In the genomic region with DNA sequence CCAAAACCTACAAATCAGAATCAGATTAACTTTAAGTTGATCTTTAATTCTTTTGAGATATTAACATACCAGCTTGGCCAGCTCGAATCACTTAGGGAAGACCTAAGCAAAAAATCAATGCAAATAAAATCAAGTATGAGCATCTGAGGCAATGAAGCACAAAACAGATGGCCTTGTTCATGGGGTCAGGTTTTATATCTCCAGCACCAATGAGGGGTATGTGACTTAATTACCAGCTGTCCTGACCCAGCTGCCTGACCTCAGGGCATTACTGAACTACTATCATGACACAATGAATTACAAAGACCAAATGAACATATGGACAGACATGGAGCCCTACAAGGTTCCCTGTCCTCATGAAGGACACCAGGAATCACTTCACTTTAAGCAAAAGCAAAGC, we compare ENCODE assay signal across 1 cellular context.
TF ChIP-seq lines count a peak whose summit lies in the region.

No MANE protein-coding gene starts in this region.

TF ChIP-seq in WTC11, 78 proteins besides CTCF, POLR2A, EP300 and RAD21 (continued from another document):
- TF ChIP-seq, protein P1, sequence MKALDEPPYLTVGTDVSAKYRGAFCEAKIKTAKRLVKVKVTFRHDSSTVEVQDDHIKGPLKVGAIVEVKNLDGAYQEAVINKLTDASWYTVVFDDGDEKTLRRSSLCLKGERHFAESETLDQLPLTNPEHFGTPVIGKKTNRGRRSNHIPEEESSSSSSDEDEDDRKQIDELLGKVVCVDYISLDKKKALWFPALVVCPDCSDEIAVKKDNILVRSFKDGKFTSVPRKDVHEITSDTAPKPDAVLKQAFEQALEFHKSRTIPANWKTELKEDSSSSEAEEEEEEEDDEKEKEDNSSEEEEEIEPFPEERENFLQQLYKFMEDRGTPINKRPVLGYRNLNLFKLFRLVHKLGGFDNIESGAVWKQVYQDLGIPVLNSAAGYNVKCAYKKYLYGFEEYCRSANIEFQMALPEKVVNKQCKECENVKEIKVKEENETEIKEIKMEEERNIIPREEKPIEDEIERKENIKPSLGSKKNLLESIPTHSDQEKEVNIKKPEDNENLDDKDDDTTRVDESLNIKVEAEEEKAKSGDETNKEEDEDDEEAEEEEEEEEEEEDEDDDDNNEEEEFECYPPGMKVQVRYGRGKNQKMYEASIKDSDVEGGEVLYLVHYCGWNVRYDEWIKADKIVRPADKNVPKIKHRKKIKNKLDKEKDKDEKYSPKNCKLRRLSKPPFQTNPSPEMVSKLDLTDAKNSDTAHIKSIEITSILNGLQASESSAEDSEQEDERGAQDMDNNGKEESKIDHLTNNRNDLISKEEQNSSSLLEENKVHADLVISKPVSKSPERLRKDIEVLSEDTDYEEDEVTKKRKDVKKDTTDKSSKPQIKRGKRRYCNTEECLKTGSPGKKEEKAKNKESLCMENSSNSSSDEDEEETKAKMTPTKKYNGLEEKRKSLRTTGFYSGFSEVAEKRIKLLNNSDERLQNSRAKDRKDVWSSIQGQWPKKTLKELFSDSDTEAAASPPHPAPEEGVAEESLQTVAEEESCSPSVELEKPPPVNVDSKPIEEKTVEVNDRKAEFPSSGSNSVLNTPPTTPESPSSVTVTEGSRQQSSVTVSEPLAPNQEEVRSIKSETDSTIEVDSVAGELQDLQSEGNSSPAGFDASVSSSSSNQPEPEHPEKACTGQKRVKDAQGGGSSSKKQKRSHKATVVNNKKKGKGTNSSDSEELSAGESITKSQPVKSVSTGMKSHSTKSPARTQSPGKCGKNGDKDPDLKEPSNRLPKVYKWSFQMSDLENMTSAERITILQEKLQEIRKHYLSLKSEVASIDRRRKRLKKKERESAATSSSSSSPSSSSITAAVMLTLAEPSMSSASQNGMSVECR (CRISPR knock-in tag; IDR thresholded peaks at IDR 0.05; ENCODE audit: borderline replicate concordance), result no peak
- TF ChIP-seq, protein P2, sequence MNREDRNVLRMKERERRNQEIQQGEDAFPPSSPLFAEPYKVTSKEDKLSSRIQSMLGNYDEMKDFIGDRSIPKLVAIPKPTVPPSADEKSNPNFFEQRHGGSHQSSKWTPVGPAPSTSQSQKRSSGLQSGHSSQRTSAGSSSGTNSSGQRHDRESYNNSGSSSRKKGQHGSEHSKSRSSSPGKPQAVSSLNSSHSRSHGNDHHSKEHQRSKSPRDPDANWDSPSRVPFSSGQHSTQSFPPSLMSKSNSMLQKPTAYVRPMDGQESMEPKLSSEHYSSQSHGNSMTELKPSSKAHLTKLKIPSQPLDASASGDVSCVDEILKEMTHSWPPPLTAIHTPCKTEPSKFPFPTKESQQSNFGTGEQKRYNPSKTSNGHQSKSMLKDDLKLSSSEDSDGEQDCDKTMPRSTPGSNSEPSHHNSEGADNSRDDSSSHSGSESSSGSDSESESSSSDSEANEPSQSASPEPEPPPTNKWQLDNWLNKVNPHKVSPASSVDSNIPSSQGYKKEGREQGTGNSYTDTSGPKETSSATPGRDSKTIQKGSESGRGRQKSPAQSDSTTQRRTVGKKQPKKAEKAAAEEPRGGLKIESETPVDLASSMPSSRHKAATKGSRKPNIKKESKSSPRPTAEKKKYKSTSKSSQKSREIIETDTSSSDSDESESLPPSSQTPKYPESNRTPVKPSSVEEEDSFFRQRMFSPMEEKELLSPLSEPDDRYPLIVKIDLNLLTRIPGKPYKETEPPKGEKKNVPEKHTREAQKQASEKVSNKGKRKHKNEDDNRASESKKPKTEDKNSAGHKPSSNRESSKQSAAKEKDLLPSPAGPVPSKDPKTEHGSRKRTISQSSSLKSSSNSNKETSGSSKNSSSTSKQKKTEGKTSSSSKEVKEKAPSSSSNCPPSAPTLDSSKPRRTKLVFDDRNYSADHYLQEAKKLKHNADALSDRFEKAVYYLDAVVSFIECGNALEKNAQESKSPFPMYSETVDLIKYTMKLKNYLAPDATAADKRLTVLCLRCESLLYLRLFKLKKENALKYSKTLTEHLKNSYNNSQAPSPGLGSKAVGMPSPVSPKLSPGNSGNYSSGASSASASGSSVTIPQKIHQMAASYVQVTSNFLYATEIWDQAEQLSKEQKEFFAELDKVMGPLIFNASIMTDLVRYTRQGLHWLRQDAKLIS (CRISPR knock-in tag; IDR thresholded peaks at IDR 0.05; ENCODE audit: borderline replicate concordance), result no peak
- TF ChIP-seq, protein P3, sequence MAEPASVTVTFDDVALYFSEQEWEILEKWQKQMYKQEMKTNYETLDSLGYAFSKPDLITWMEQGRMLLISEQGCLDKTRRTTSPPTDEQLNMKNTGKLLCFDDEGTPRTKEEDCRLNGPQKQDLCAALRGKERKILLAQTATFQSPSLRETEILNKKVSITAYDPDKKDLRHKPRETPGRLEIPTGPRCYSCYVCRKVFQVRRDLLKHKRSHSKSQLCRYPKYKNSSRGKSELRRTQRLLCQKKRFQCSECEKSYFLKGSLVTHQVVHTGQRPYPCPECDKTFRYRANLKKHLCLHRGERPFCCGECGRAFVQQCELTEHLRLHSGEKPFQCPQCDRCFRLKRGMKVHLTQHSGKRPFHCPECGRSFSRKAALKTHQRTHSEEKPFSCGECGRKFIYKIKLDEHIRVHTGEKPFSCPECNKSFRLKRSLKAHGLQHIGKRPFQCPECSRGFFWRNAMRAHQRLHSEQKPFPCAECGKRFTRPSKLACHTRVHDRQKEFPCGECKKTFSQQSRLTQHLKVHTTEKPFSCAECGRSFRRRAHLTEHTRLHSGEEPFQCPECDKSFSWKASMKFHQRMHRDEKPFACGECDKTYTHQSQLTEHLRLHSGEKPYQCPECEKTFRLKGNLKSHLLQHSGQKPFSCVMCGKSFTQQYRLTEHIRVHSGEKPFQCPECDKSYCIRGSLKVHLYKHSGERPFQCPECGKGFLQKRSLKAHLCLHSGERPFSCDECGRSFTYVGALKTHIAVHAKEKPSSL (CRISPR knock-in tag; conservative IDR thresholded peaks at IDR 0.05), result no peak
- TF ChIP-seq, protein P4, sequence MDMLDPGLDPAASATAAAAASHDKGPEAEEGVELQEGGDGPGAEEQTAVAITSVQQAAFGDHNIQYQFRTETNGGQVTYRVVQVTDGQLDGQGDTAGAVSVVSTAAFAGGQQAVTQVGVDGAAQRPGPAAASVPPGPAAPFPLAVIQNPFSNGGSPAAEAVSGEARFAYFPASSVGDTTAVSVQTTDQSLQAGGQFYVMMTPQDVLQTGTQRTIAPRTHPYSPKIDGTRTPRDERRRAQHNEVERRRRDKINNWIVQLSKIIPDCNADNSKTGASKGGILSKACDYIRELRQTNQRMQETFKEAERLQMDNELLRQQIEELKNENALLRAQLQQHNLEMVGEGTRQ (CRISPR knock-in tag; IDR thresholded peaks at IDR 0.05), result no peak
- no peak for TF ChIP-seq TEAD4 (CRISPR knock-in tag; IDR thresholded peaks at IDR 0.05)
- no peak for TF ChIP-seq HMGA2 (CRISPR knock-in tag; IDR thresholded peaks at IDR 0.05)
- TF ChIP-seq NFE2L1 (CRISPR knock-in tag; IDR thresholded peaks at IDR 0.05), result no peak
- no peak for TF ChIP-seq GTF2I (CRISPR knock-in tag; conservative IDR thresholded peaks at IDR 0.05)
- TF ChIP-seq, protein P5, sequence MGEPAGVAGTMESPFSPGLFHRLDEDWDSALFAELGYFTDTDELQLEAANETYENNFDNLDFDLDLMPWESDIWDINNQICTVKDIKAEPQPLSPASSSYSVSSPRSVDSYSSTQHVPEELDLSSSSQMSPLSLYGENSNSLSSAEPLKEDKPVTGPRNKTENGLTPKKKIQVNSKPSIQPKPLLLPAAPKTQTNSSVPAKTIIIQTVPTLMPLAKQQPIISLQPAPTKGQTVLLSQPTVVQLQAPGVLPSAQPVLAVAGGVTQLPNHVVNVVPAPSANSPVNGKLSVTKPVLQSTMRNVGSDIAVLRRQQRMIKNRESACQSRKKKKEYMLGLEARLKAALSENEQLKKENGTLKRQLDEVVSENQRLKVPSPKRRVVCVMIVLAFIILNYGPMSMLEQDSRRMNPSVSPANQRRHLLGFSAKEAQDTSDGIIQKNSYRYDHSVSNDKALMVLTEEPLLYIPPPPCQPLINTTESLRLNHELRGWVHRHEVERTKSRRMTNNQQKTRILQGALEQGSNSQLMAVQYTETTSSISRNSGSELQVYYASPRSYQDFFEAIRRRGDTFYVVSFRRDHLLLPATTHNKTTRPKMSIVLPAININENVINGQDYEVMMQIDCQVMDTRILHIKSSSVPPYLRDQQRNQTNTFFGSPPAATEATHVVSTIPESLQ (CRISPR knock-in tag; IDR thresholded peaks at IDR 0.05), result no peak
- no peak for TF ChIP-seq JAZF1 (CRISPR knock-in tag; IDR thresholded peaks at IDR 0.05)
- TF ChIP-seq SP1 (CRISPR knock-in tag; conservative IDR thresholded peaks at IDR 0.05), result no peak
- no peak for TF ChIP-seq ZNF423 (CRISPR knock-in tag; IDR thresholded peaks at IDR 0.05)
TF ChIP-seq in WTC11: peak in this region for 0.
